Comparison of ENCODE assay signal across 13 cellular contexts in the genomic region with DNA sequence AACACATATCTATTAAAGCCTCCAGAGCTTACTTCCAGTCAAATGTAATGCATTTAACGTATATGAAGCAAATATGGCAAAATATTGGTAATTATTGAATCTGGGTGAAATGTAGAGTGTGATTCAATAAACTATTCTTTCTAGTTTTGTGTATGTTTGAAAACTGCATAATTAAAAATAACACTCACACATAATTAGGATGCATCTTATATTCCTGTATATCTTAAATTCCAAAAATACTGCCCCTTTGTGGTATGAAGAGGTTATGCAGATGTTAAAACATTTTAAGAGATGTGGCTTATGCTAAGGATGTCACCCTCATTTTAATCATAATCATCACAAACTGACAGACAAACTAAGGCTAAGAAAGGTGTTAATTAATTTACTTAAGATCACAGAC.
DNase-seq lines count a peak whose midpoint lies in the region; ATAC-seq, FAIRE-seq and TF ChIP-seq lines count a peak whose summit lies in the region.
"Had no signal": no experiment of that assay in that cellular context is flagged by ENCODE, and none has a peak within 500 bp of the region (broad histone marks: within the 10 kb centered on the region; RNA-seq: fewer than 3 reads in every experiment).

No MANE protein-coding gene starts in this region.

- no peak for TF ChIP-seq POLR2A in GM12891 (IDR thresholded peaks at IDR 0.05; ENCODE audit: low read depth, low read length)

- no peak overlapping the region for H3K4me3 ChIP-seq in H7 (ENCODE audit: insufficient read depth, low read depth, low read length)
- H3K4me3 ChIP-seq in tibial artery = no peak overlapping the region

- peaks cover 0 to 3% (median 0%) of the 10 kb centered on the region in 4 donors for H3K4me1 ChIP-seq in tibial artery

- no peaks in the 10 kb centered on the region for H3K36me3 ChIP-seq in H7 (replicated peaks; ENCODE audit: control insufficient read depth, insufficient read depth, low read length)
- no peaks in the 10 kb centered on the region for H3K36me3 ChIP-seq in tibial artery

- H3K27me3 ChIP-seq in H7 (ENCODE audit: control insufficient read depth, insufficient read depth, low read length) (no peaks in the 10 kb centered on the region), tibial artery (no peaks in the 10 kb centered on the region)

- ATAC-seq in GM18861 (IDR thresholded peaks at IDR 0.05; ENCODE audit: unreplicated experiment) = no peak
- ATAC-seq: activated T-cell treated with anti-CD3 and anti-CD28 coated beads, Interleukin-2, amount 50 U/mL, for 72 hours; stimulated activated naive CD8-positive, alpha-beta T cell treated with anti-CD3 and anti-CD28 coated beads, Interleukin-15, amount 100 ng/mL, for 72 hours had no signal

- DNase-seq in ACHN (peak; percentile 42), H7 (peak; percentile 22), SW480 (ENCODE audit: low spot score) (peak; percentile 3), foreskin melanocyte (peak; percentile 5), GM12891 (ENCODE audit: insufficient read length, low spot score) (no peak), tibial artery (no peak), NCI-H146 (lab: John Stamatoyannopoulos, UW) (no peak)
- DNase-seq: activated T-cell treated with anti-CD3 and anti-CD28 coated beads, Interleukin-2, amount 50 U/mL, for 72 hours; Caco-2; hippocampal formation; stimulated activated CD4-positive, alpha-beta T cell treated with anti-CD3 and anti-CD28 coated beads, Interleukin-15, amount 100 ng/mL, for 24 hours; stimulated activated naive CD8-positive, alpha-beta T cell treated with anti-CD3 and anti-CD28 coated beads, Interleukin-15, amount 100 ng/mL, for 72 hours had no signal

- intact Hi-C loops in tibial artery (cut with DNase I; ENCODE audit: low total_unique reads) = no loop called here

- no peak overlapping the region for H3K27ac ChIP-seq in tibial artery

- FAIRE-seq in GM12891 (lab: Jason Lieb, UNC) = no peak

- no peak for TF ChIP-seq CTCF in tibial artery (IDR thresholded peaks at IDR 0.05)

- in situ Hi-C loops in ACHN (cut with HindIII; ENCODE audit: low pct_ligation_motif_present, low pct_unique_long_range_greater_than_20kb, low sequenced_read_pairs) = no loop called here

- H3K9me3 ChIP-seq in tibial artery = no peaks in the 10 kb centered on the region
- H3K9me3 ChIP-seq: Caco-2 had no signal

TF ChIP-seq in GM12891, 5 proteins besides CTCF, POLR2A, EP300 and RAD21:
- no peak for TF ChIP-seq POU2F2 (IDR thresholded peaks at IDR 0.05; ENCODE audit: low read depth, low read length)
- TF ChIP-seq TAF1 (IDR thresholded peaks at IDR 0.05; ENCODE audit: low read depth, low read length) = no peak
- no peak for TF ChIP-seq POLR2AphosphoS5 (IDR thresholded peaks at IDR 0.05; ENCODE audit: low read depth, low read length)
- no peak for TF ChIP-seq SPI1 (IDR thresholded peaks at IDR 0.05; ENCODE audit: low read depth, low read length)
- TF ChIP-seq PAX5 (IDR thresholded peaks at IDR 0.05; ENCODE audit: insufficient read depth, low read length, severe bottlenecking) = no peak

Comparison
In these comparisons a context has a peak if more than half of its experiments do, and no peak if none do; other contexts are left out.
1. DNase-seq: peak in ACHN (single experiment), H7 (single experiment), SW480 (single experiment) and foreskin melanocyte (single experiment); none in GM12891 (single experiment), tibial artery (0 of 2) and NCI-H146 (single experiment).